Comparison of ENCODE assay signal across 8 cellular contexts in the genomic region with DNA sequence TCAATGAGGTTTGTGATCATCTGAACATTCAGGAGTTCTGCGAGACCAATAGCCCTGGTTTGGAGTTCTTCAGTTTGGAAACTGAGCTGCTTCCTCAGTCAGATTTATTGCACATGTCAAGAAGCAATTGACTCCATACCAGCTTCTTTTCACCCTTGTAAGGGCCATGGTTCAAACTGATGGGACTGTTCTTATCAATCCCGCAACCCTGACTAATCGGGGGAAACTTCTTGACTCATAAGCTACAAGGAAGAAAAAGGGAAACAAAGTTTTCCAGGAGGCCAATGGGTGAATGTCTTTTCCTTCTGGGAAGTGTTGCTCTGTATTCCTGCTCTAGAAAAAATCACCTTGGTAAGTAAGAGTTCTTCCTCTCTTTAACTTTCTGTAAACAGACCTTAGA.
"Had no signal": no experiment of that assay in that cellular context is flagged by ENCODE, and none has a peak within 500 bp of the region (broad histone marks: within the 10 kb centered on the region; RNA-seq: fewer than 3 reads in every experiment).

No MANE protein-coding gene starts in this region.

- H3K4me3 ChIP-seq: GM12878 had no signal

- DNase-seq: GDM1, GF-D8 had no signal

- ATAC-seq: GM12878 had no signal

- FAIRE-seq: G401.6, GM12878, GM12891, GM12892, GM18507, GM19239 had no signal
